ENCODE assay signal across 37 cellular contexts in genomic region chr16:1936945-1937479, GRCh38. TPM values are rescaled to one million over a fixed set of nuclear protein-coding genes. Genes with fewer than 3 reads are reported as not detected.
"Had no signal": no experiment of that assay in that cellular context is flagged by ENCODE, and none has a peak within 500 bp of the region (broad histone marks: within the 10 kb centered on the region; RNA-seq: fewer than 3 reads in every experiment).

No MANE protein-coding gene starts in this region.

- H3K27ac Mint-ChIP-seq: mesothelial cell of epicardium; naive B cell; natural killer cell treated with Interleukin-12 subunit alpha and Interleukin-12 subunit beta and Interleukin-15 and Interleukin-18, amount 100 ng/mL, for 72 hours; neural progenitor cell; stimulated activated effector memory CD8-positive, alpha-beta T cell treated with anti-CD3 and anti-CD28 coated beads, Interleukin-12 subunit alpha, Interleukin-12 subunit beta, amount 100 ng/mL, for 72 hours; stimulated activated naive CD8-positive, alpha-beta T cell treated with anti-CD3 and anti-CD28 coated beads, Interleukin-15, amount 100 ng/mL, for 72 hours had no signal

- H3K27me3 Mint-ChIP-seq: naive B cell; natural killer cell treated with Interleukin-12 subunit alpha and Interleukin-12 subunit beta and Interleukin-15 and Interleukin-18, amount 100 ng/mL, for 72 hours; stimulated activated naive CD8-positive, alpha-beta T cell treated with anti-CD3 and anti-CD28 coated beads, Interleukin-15, amount 100 ng/mL, for 72 hours had no signal

- DNase-seq: colonic mucosa; dermis blood vessel endothelial cell; effector memory CD4-positive, alpha-beta T cell; foreskin keratinocyte; heart left ventricle; left cardiac atrium; left lung; mesenchymal stem cell; mucosa of descending colon; naive B cell; nucleus accumbens; retina; stimulated activated CD4-positive, alpha-beta T cell treated with anti-CD3 and anti-CD28 coated beads, Interleukin-2, amount 100 ng/mL, for 24 hours; stimulated activated CD4-positive, alpha-beta T cell treated with anti-CD3 and anti-CD28 coated beads, Interleukin-4, amount 100 ng/mL, for 24 hours; stimulated activated naive CD8-positive, alpha-beta T cell treated with anti-CD3 and anti-CD28 coated beads, Interleukin-15, amount 100 ng/mL, for 72 hours; transverse colon; upper lobe of right lung; uterus had no signal

- H3K36me3 Mint-ChIP-seq: naive B cell; natural killer cell treated with Interleukin-12 subunit alpha and Interleukin-12 subunit beta and Interleukin-15 and Interleukin-18, amount 100 ng/mL, for 72 hours had no signal

- H3K4me3 Mint-ChIP-seq: mesothelial cell of epicardium; naive B cell; natural killer cell treated with Interleukin-12 subunit alpha and Interleukin-12 subunit beta and Interleukin-15 and Interleukin-18, amount 100 ng/mL, for 72 hours; neural progenitor cell; stimulated activated effector memory CD8-positive, alpha-beta T cell treated with anti-CD3 and anti-CD28 coated beads, Interleukin-12 subunit alpha, Interleukin-12 subunit beta, amount 100 ng/mL, for 72 hours; stimulated activated naive CD8-positive, alpha-beta T cell treated with anti-CD3 and anti-CD28 coated beads, Interleukin-15, amount 100 ng/mL, for 72 hours had no signal

- H3K4me1 ChIP-seq: foreskin keratinocyte had no signal

- H3K4me3 ChIP-seq: colonic mucosa, esophagus muscularis mucosa, gastroesophageal sphincter, heart left ventricle, hepatocyte, left lung, mucosa of descending colon, neural progenitor cell, pancreas, smooth muscle cell, suprapubic skin, transverse colon, upper lobe of right lung, uterus had no signal

- ATAC-seq: foreskin keratinocyte; gastroesophageal sphincter; heart left ventricle; left cardiac atrium; left lung; mucosa of descending colon; natural killer cell treated with Interleukin-12 subunit alpha and Interleukin-12 subunit beta and Interleukin-15 and Interleukin-18, amount 100 ng/mL, for 72 hours; pancreas; sciatic nerve; stimulated activated effector memory CD8-positive, alpha-beta T cell treated with anti-CD3 and anti-CD28 coated beads, Interleukin-12 subunit alpha, Interleukin-12 subunit beta, amount 100 ng/mL, for 72 hours; stimulated activated naive CD8-positive, alpha-beta T cell treated with anti-CD3 and anti-CD28 coated beads, Interleukin-15, amount 100 ng/mL, for 72 hours; upper lobe of right lung had no signal

- H3K36me3 ChIP-seq: neural progenitor cell, uterus had no signal

- H3K9me3 ChIP-seq: colonic mucosa, esophagus muscularis mucosa, gastroesophageal sphincter, heart left ventricle, left lung, mucosa of descending colon, pancreas, suprapubic skin, transverse colon, upper lobe of right lung, uterus had no signal

- H3K9me3 Mint-ChIP-seq: mesothelial cell of epicardium; naive B cell; natural killer cell treated with Interleukin-12 subunit alpha and Interleukin-12 subunit beta and Interleukin-15 and Interleukin-18, amount 100 ng/mL, for 72 hours; neural progenitor cell; stimulated activated effector memory CD8-positive, alpha-beta T cell treated with anti-CD3 and anti-CD28 coated beads, Interleukin-12 subunit alpha, Interleukin-12 subunit beta, amount 100 ng/mL, for 72 hours; stimulated activated naive CD8-positive, alpha-beta T cell treated with anti-CD3 and anti-CD28 coated beads, Interleukin-15, amount 100 ng/mL, for 72 hours had no signal

- H3K27ac ChIP-seq: colonic mucosa, esophagus muscularis mucosa, foreskin keratinocyte, gastroesophageal sphincter, heart left ventricle, hepatocyte, neural progenitor cell, pancreas, suprapubic skin, transverse colon, upper lobe of right lung, uterus had no signal

- H3K27me3 ChIP-seq: colonic mucosa, foreskin keratinocyte, heart left ventricle, hepatocyte, neural progenitor cell, pancreas, suprapubic skin, transverse colon, upper lobe of right lung, uterus had no signal

RNA-seq across cellular contexts. Expression of gene RPL3L, which starts 17.5 kb away (rescaled TPM):
- total RNA-seq: chondrocyte, colonic mucosa, dermis blood vessel endothelial cell, endothelial cell of umbilical vein, epithelial cell of proximal tubule, esophagus muscularis mucosa, fibroblast of lung, gastroesophageal sphincter, hepatocyte, kidney epithelial cell, lung microvascular endothelial cell, mesothelial cell of epicardium, mucosa of descending colon, posterior vena cava, pulmonary artery endothelial cell, sciatic nerve, smooth muscle cell, upper lobe of right lung had no signal
- polyA plus RNA-seq: endothelial cell of umbilical vein, fibroblast of lung had no signal

RNA-seq across cellular contexts. Expression of gene HS3ST6, which starts 18.8 kb away (rescaled TPM):
- total RNA-seq: chondrocyte; dermis blood vessel endothelial cell; endothelial cell of umbilical vein; epithelial cell of proximal tubule; esophagus muscularis mucosa; fibroblast of lung; foreskin keratinocyte; gastroesophageal sphincter; heart left ventricle; hepatocyte; left cardiac atrium; lung microvascular endothelial cell; natural killer cell treated with Interleukin-12 subunit alpha and Interleukin-12 subunit beta and Interleukin-15 and Interleukin-18, amount 100 ng/mL, for 72 hours; pancreas; posterior vena cava; pulmonary artery endothelial cell; sciatic nerve; smooth muscle cell; upper lobe of right lung; uterus had no signal
- polyA plus RNA-seq: endothelial cell of umbilical vein, fibroblast of lung, heart left ventricle, smooth muscle cell had no signal
